In the genomic region with DNA sequence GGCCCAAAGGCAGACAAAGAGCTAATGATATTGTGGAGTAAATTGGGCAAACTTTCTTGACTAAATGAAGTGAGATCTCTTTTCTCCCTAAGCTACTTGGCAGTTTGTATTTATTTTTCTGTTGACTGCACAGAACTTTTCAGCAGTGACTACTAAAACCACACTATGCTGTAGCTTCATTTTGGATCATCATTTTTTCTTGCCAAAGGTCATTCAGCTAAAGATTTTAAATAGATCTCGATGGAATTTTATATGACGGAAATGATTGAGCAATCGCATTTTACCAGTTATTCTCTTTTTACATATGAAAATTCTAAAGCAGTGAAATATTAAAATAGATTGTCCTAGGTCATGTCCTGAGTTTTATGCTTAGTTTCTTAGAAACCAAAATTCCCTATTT, we compare ENCODE assay signal across 26 cellular contexts.
"Had no signal": no experiment of that assay in that cellular context is flagged by ENCODE, and none has a peak within 500 bp of the region (broad histone marks: within the 10 kb centered on the region; RNA-seq: fewer than 3 reads in every experiment).

No MANE protein-coding gene starts in this region.

- H3K4me2 ChIP-seq: KMS-11 had no signal

- ATAC-seq: activated CD8-positive, alpha-beta T cell treated with anti-CD3 and anti-CD28 coated beads for 36 hours; body of pancreas had no signal

- H3K27ac ChIP-seq: adrenal gland, body of pancreas, KMS-11, SJCRH30, SK-N-MC, WERI-Rb-1 had no signal

- H3K36me3 ChIP-seq: adrenal gland, breast epithelium, SJCRH30, WERI-Rb-1 had no signal

- H3K9ac ChIP-seq: KMS-11 had no signal

- H3K27me3 ChIP-seq: adrenal gland, body of pancreas, breast epithelium, SJCRH30 had no signal

- H3K9me3 ChIP-seq: adrenal gland, body of pancreas, breast epithelium, SJCRH30 had no signal

- H3K4me1 ChIP-seq: adrenal gland, body of pancreas, breast epithelium, SJCRH30 had no signal

- DNase-seq: activated CD4-positive, alpha-beta T cell treated with anti-CD3 and anti-CD28 coated beads, Interleukin-2, amount 10 ng/mL, durations not matched to agents 24 days and 14 days; activated CD4-positive, alpha-beta T cell treated with anti-CD3 and anti-CD28 coated beads, Interleukin-2, amount 50 U/mL, for 4 hours; activated CD4-positive, CD25-positive, alpha-beta regulatory T cell; activated CD8-positive, alpha-beta T cell treated with anti-CD3 and anti-CD28 coated beads for 36 hours; activated gamma-delta T cell; activated naive CD4-positive, alpha-beta T cell treated with Interleukin-2 at 50 U/mL for 16 hours; activated naive CD8-positive, alpha-beta T cell treated with anti-CD3 and anti-CD28 coated beads, Interleukin-2, amount 10 ng/mL, durations not matched to agents 7 days and 5 days; activated T-cell treated with anti-CD3 and anti-CD28 coated beads, Interleukin-2, amount 50 U/mL, for 24 hours; adrenal gland; body of pancreas; MM.1S; MV-4-11; NCI-H1092; NCI-H1436 treated with DMSO at 0.1 percent for 48 hours; NCI-H1694 treated with DMSO at 0.1 percent for 48 hours; NCI-H2029; NCI-H510A; NCI-H526; NCI-H748 treated with DMSO at 0.1 percent for 48 hours; SHP77; SJCRH30; T1000; WERI-Rb-1 had no signal

- H3K4me3 ChIP-seq: adrenal gland, body of pancreas, breast epithelium, SJCRH30, SK-N-MC had no signal
